Comparison of ENCODE assay signal across 10 cellular contexts in the genomic region with DNA sequence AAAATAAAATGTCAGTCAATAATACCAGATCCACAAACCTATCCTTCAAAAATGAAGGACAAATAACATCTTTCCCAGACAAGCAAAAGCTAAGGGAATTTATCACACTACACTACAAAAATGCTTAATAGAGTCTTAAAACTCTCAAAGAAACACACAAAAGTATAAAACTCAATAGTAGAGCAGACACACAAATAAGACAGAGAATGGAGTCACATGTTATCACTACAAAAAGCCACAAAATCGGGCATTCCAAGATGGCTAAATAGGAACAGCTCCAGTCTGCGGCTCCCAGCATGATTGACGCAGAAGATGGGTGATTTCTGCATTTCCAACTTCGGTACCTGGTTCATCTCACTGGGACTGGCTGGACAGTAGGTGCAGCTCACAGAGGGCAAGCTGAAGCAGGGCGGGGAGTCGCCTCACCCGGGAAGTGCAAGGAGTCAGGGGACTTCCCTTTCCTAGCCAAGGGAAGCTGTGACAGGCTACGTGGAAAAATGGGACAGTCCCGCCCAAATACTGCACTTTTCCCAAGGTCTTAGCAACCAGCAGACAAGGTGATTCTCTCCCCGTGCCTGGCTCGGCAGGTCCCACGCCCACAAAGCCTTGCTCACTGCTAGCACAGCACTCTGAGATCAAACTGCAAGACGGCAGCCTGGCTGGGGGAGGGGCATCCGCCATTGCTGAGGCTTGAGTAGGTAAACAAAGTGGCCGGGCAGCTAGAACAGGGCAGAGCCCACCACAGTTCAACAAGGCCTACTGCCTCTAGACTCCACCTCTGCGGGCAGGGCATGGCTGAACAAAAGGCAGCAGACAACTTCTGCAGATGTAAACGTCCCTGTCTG. TPM values are rescaled to one million over a fixed set of nuclear protein-coding genes. Genes with fewer than 3 reads are reported as not detected.
DNase-seq lines count a peak whose midpoint lies in the region; ATAC-seq and TF ChIP-seq lines count a peak whose summit lies in the region.
"Had no signal": no experiment of that assay in that cellular context is flagged by ENCODE, and none has a peak within 500 bp of the region (broad histone marks: within the 10 kb centered on the region; RNA-seq: fewer than 3 reads in every experiment).

No MANE protein-coding gene starts in this region.

- peak overlapping the region; percentile 59 for H3K27ac Mint-ChIP-seq in activated CD4-positive, alpha-beta T cell treated with anti-CD3 and anti-CD28 coated beads, Interleukin-2, amount 10 ng/mL, durations not matched to agents 24 days and 14 days
- H3K27ac Mint-ChIP-seq in activated CD4-positive, alpha-beta memory T cell treated with anti-CD3 and anti-CD28 coated beads, Interleukin-2, amount 10 ng/mL, durations not matched to agents 7 days and 5 days, result no peak overlapping the region

- peak overlapping the region; percentile 8 for H3K4me3 ChIP-seq in retinal pigment epithelial cell (ENCODE audit: low read length)

- H3K27me3 Mint-ChIP-seq in activated CD4-positive, alpha-beta T cell treated with anti-CD3 and anti-CD28 coated beads, Interleukin-2, amount 10 ng/mL, durations not matched to agents 24 days and 14 days, result no peaks in the 10 kb centered on the region
- H3K27me3 Mint-ChIP-seq in activated CD4-positive, alpha-beta memory T cell treated with anti-CD3 and anti-CD28 coated beads, Interleukin-2, amount 10 ng/mL, durations not matched to agents 7 days and 5 days, result no peaks in the 10 kb centered on the region

- DNase-seq in activated CD4-positive, alpha-beta T cell treated with anti-CD3 and anti-CD28 coated beads, Interleukin-2, amount 10 ng/mL, durations not matched to agents 24 days and 14 days, result peak; percentile 80
- no peak for DNase-seq in activated CD4-positive, alpha-beta T cell treated with anti-CD3 and anti-CD28 coated beads for 1 hour
- peak; percentile 52 for DNase-seq in activated CD4-positive, alpha-beta memory T cell treated with anti-CD3 and anti-CD28 coated beads, Interleukin-2, amount 10 ng/mL, durations not matched to agents 7 days and 5 days
- DNase-seq in head of caudate nucleus, result peak in 22 of 42 donors; percentile 2 to 66 (median 28)
- no peak for DNase-seq in retinal pigment epithelial cell (ENCODE audit: low read depth)
- DNase-seq in NK-92 (lab: John Stamatoyannopoulos, UW; ENCODE audit: unreplicated experiment), result no peak
- DNase-seq: activated effector memory CD4-positive, alpha-beta T cell treated with anti-CD3 and anti-CD28 coated beads, Interleukin-2, amount 50 U/mL, for 16 hours; NCI-H2171 had no signal

- peaks cover 30% of the 10 kb centered on the region for H3K36me3 Mint-ChIP-seq in activated CD4-positive, alpha-beta T cell treated with anti-CD3 and anti-CD28 coated beads, Interleukin-2, amount 10 ng/mL, durations not matched to agents 24 days and 14 days (ENCODE audit: low read depth)
- peaks cover 29% of the 10 kb centered on the region for H3K36me3 Mint-ChIP-seq in activated CD4-positive, alpha-beta memory T cell treated with anti-CD3 and anti-CD28 coated beads, Interleukin-2, amount 10 ng/mL, durations not matched to agents 7 days and 5 days (ENCODE audit: low read depth)

- TF ChIP-seq CTCF in retinal pigment epithelial cell (conservative IDR thresholded peaks at IDR 0.05; ENCODE audit: low read depth, low read length), result no peak

- CTCF ChIA-PET in activated CD4-positive, alpha-beta memory T cell treated with anti-CD3 and anti-CD28 coated beads, Interleukin-2, amount 10 ng/mL, durations not matched to agents 7 days and 5 days (lab: Charles Lee), result no interaction called here

- no peak for ATAC-seq in HG02884 (IDR thresholded peaks at IDR 0.05; ENCODE audit: unreplicated experiment)
- ATAC-seq in HG03354 (IDR thresholded peaks at IDR 0.05; ENCODE audit: poor library complexity, severe bottlenecking, unreplicated experiment), result no peak

- POLR2A ChIA-PET in activated CD4-positive, alpha-beta memory T cell treated with anti-CD3 and anti-CD28 coated beads, Interleukin-2, amount 10 ng/mL, durations not matched to agents 7 days and 5 days (lab: Charles Lee), result interaction anchor here (1.3 kb wide), 1 partner anchor 107 kb away, joined by 3 read pairs; a partner anchor contains a TSS

- intact Hi-C loops in activated CD4-positive, alpha-beta T cell treated with anti-CD3 and anti-CD28 coated beads, Interleukin-2, amount 10 ng/mL, durations not matched to agents 24 days and 14 days (cut with micrococcal nuclease), result no loop called here
- intact Hi-C loops in head of caudate nucleus (cut with DNase I), result no loop called here

- peaks cover 7% of the 10 kb centered on the region for H3K9me3 Mint-ChIP-seq in activated CD4-positive, alpha-beta T cell treated with anti-CD3 and anti-CD28 coated beads, Interleukin-2, amount 10 ng/mL, durations not matched to agents 24 days and 14 days
- peaks cover 11% of the 10 kb centered on the region for H3K9me3 Mint-ChIP-seq in activated CD4-positive, alpha-beta memory T cell treated with anti-CD3 and anti-CD28 coated beads, Interleukin-2, amount 10 ng/mL, durations not matched to agents 7 days and 5 days

- H3K4me3 Mint-ChIP-seq in activated CD4-positive, alpha-beta T cell treated with anti-CD3 and anti-CD28 coated beads, Interleukin-2, amount 10 ng/mL, durations not matched to agents 24 days and 14 days, result peak overlapping the region; percentile 54
- H3K4me3 Mint-ChIP-seq in activated CD4-positive, alpha-beta memory T cell treated with anti-CD3 and anti-CD28 coated beads, Interleukin-2, amount 10 ng/mL, durations not matched to agents 7 days and 5 days, result peak overlapping the region; percentile 29

- H3K4me1 Mint-ChIP-seq in activated CD4-positive, alpha-beta T cell treated with anti-CD3 and anti-CD28 coated beads, Interleukin-2, amount 10 ng/mL, durations not matched to agents 24 days and 14 days, result peaks cover 12% of the 10 kb centered on the region
- peaks cover 24% of the 10 kb centered on the region for H3K4me1 Mint-ChIP-seq in activated CD4-positive, alpha-beta memory T cell treated with anti-CD3 and anti-CD28 coated beads, Interleukin-2, amount 10 ng/mL, durations not matched to agents 7 days and 5 days

RNA-seq across cellular contexts. Expression of a gene that starts 46.3 kb away (rescaled TPM):
- total RNA-seq in activated CD4-positive, alpha-beta T cell treated with anti-CD3 and anti-CD28 coated beads, Interleukin-2, amount 10 ng/mL, durations not matched to agents 24 days and 14 days, result 8.1 and 9.5 TPM in 2 replicates
- 10 to 100 TPM; 28.3 to 30.5 TPM for total RNA-seq in activated CD4-positive, alpha-beta memory T cell treated with anti-CD3 and anti-CD28 coated beads, Interleukin-2, amount 10 ng/mL, durations not matched to agents 7 days and 5 days

Comparison
In these comparisons a context has a peak if more than half of its experiments do, and no peak if none do; other contexts are left out.
1. DNase-seq: peak in activated CD4-positive, alpha-beta T cell treated with anti-CD3 and anti-CD28 coated beads, Interleukin-2, amount 10 ng/mL, durations not matched to agents 24 days and 14 days (single experiment), activated CD4-positive, alpha-beta memory T cell treated with anti-CD3 and anti-CD28 coated beads, Interleukin-2, amount 10 ng/mL, durations not matched to agents 7 days and 5 days (single experiment) and head of caudate nucleus (22 of 42); none in activated CD4-positive, alpha-beta T cell treated with anti-CD3 and anti-CD28 coated beads for 1 hour (single experiment), retinal pigment epithelial cell (single experiment) and NK-92 (single experiment).